8 cellular contexts compared by ENCODE assay signal in the genomic region with DNA sequence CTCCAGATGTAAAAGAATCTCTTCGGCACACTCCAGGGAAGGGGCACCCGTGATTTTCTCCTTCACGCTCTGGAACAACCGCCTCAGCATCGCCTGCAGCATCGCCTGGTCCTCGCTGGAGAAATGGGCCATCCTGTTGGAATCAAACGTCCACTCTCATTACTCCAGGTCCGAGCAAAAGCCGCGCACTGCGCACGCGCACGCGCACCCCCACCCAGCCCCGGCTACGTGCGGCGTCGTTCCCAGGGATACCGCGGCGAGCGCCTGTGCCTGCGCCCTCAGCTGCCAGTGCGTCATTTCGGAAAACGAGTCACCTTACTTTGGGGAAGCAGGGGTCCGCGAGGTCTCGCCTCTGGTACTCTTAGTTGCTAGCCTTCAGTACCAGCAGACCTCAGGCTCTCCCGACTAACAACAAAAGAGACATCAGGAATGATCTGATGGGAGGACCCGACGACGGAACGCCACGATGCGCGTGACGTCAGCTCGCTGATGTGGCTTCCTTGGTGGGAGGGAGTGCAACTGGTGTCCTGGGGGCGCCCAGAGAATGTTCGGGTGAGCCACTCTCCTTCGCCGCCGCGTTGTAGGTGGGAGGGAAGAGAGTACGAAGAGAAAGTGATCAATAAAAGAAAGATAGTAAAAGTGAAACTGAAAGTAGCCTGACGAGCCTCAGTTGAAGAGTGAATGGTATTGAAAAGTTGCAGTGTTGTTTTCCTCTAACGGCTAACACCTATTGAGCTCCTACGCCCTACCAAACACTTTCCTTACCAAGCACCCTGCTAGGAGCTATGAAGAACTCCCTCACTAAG. TPM values are rescaled to one million over a fixed set of nuclear protein-coding genes. Genes with fewer than 3 reads are reported as not detected.
A peak's percentile ranks its signal among the peaks of the same experiment; 100 is the strongest.
DNase-seq lines count a peak whose midpoint lies in the region; ATAC-seq lines count a peak whose summit lies in the region.

A gene with protein sequence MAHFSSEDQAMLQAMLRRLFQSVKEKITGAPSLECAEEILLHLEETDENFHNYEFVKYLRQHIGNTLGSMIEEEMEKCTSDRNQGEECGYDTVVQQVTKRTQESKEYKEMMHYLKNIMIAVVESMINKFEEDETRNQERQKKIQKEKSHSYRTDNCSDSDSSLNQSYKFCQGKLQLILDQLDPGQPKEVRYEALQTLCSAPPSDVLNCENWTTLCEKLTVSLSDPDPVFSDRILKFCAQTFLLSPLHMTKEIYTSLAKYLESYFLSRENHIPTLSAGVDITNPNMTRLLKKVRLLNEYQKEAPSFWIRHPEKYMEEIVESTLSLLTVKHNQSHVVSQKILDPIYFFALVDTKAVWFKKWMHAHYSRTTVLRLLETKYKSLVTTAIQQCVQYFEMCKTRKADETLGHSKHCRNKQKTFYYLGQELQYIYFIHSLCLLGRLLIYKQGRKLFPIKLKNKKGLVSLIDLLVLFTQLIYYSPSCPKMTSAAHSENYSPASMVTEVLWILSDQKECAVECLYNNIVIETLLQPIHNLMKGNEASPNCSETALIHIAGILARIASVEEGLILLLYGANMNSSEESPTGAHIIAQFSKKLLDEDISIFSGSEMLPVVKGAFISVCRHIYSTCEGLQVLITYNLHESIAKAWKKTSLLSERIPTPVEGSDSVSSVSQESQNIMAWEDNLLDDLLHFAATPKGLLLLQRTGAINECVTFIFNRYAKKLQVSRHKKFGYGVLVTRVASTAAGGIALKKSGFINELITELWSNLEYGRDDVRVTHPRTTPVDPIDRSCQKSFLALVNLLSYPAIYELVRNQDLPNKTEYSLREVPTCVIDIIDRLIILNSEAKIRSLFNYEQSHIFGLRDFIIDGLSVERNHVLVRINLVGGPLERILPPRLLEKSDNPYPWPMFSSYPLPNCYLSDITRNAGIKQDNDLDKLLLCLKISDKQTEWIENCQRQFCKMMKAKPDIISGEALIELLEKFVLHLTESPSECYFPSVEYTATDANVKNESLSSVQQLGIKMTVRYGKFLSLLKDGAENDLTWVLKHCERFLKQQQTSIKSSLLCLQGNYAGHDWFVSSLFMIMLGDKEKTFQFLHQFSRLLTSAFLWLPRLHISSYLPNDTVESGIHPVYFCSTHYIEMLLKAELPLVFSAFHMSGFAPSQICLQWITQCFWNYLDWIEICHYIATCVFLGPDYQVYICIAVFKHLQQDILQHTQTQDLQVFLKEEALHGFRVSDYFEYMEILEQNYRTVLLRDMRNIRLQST (minus strand): TSS at position 182 of the 806 bp plus-strand sequence. CDS start 50 bp downstream, at position 132.

- H4K20me1 ChIP-seq in BLaER1 treated with 17β-estradiol and CSF1 and Interleukin-3, amounts not matched to agents 10 nM and 100 nM, result no peaks in the 10 kb centered on the region

- peaks cover 4% of the 10 kb centered on the region for H3K9me3 Mint-ChIP-seq in activated CD4-positive, alpha-beta T cell treated with anti-CD3 and anti-CD28 coated beads, Interleukin-2, amount 10 ng/mL, durations not matched to agents 24 days and 14 days

- H3K4me2 ChIP-seq in BLaER1 treated with 17β-estradiol and CSF1 and Interleukin-3, amounts not matched to agents 10 nM and 100 nM, result peak within 1 kb of the TSS; percentile 72 to 87 (median 80)

- no peaks in the 10 kb centered on the region for H3K36me3 Mint-ChIP-seq in activated CD4-positive, alpha-beta T cell treated with anti-CD3 and anti-CD28 coated beads, Interleukin-2, amount 10 ng/mL, durations not matched to agents 24 days and 14 days (ENCODE audit: low read depth)

- DNase-seq in NCI-H526 (lab: John Stamatoyannopoulos, UW) (peak; percentile 77 to 90), cortex of kidney (lab: John Stamatoyannopoulos, UW) (peak; percentile 88), left colon (peak; percentile 92)
- DNase-seq in activated CD4-positive, alpha-beta T cell treated with anti-CD3 and anti-CD28 coated beads, Interleukin-2, amount 10 ng/mL, durations not matched to agents 24 days and 14 days, result peak; percentile 96
- peak; percentile 78 to 81 for DNase-seq in stimulated activated CD4-positive, alpha-beta T cell treated with anti-CD3 and anti-CD28 coated beads, Interleukin-1b, Interleukin-23, amount 100 ng/mL, for 4 hours (ENCODE audit: low read depth in 2 of 2)

- H3K4me1 Mint-ChIP-seq in activated CD4-positive, alpha-beta T cell treated with anti-CD3 and anti-CD28 coated beads, Interleukin-2, amount 10 ng/mL, durations not matched to agents 24 days and 14 days, result peaks cover 31% of the 10 kb centered on the region

- peak within 1 kb of the TSS; percentile 80 to 91 (median 84) for H3K9ac ChIP-seq in BLaER1 treated with 17β-estradiol and CSF1 and Interleukin-3, amounts not matched to agents 10 nM and 100 nM

- peak within 1 kb of the TSS; percentile 91 for H3K4me3 Mint-ChIP-seq in activated CD4-positive, alpha-beta T cell treated with anti-CD3 and anti-CD28 coated beads, Interleukin-2, amount 10 ng/mL, durations not matched to agents 24 days and 14 days

- H3K9me3 ChIP-seq in BLaER1 treated with 17β-estradiol and CSF1 and Interleukin-3, amounts not matched to agents 10 nM and 100 nM (replicated peaks in 1 of 11), result no peaks in the 10 kb centered on the region

- peak within 1 kb of the TSS; percentile 83 to 97 (median 88) for H3K27ac ChIP-seq in BLaER1 treated with 17β-estradiol and CSF1 and Interleukin-3, amounts not matched to agents 10 nM and 100 nM

- intact Hi-C loops in activated CD4-positive, alpha-beta T cell treated with anti-CD3 and anti-CD28 coated beads, Interleukin-2, amount 10 ng/mL, durations not matched to agents 24 days and 14 days (cut with micrococcal nuclease), result loop anchor here (1.0 to 10.0 kb wide), 4 partner anchors 88 to 1140 kb away; partner anchors contain the start of genes HSF2 and SERINC1
- intact Hi-C loops in left colon (cut with DNase I, micrococcal nuclease), result no loop called here

- H3K4me1 ChIP-seq in BLaER1 treated with 17β-estradiol and CSF1 and Interleukin-3, amounts not matched to agents 10 nM and 100 nM, result peaks cover 20 to 38% (median 28%) of the 10 kb centered on the region in 10 experiments

- peaks cover 3% of the 10 kb centered on the region for H3K27me3 Mint-ChIP-seq in activated CD4-positive, alpha-beta T cell treated with anti-CD3 and anti-CD28 coated beads, Interleukin-2, amount 10 ng/mL, durations not matched to agents 24 days and 14 days

- no peaks in the 10 kb centered on the region for H3K27me3 ChIP-seq in BLaER1 treated with 17β-estradiol and CSF1 and Interleukin-3, amounts not matched to agents 10 nM and 100 nM

- no peaks in the 10 kb centered on the region for H3K36me3 ChIP-seq in BLaER1 treated with 17β-estradiol and CSF1 and Interleukin-3, amounts not matched to agents 10 nM and 100 nM

- ATAC-seq in GM19328 (IDR thresholded peaks at IDR 0.05; ENCODE audit: unreplicated experiment) (peak; percentile 94), HG03469 (IDR thresholded peaks at IDR 0.05; ENCODE audit: unreplicated experiment) (peak; percentile 87), left colon (peak; percentile 99)

- H3K27ac Mint-ChIP-seq in activated CD4-positive, alpha-beta T cell treated with anti-CD3 and anti-CD28 coated beads, Interleukin-2, amount 10 ng/mL, durations not matched to agents 24 days and 14 days, result peak within 1 kb of the TSS; percentile 98

- peak within 1 kb of the TSS; percentile 70 to 85 (median 75) for H3K4me3 ChIP-seq in BLaER1 treated with 17β-estradiol and CSF1 and Interleukin-3, amounts not matched to agents 10 nM and 100 nM

RNA-seq across cellular contexts. Expression of the gene that starts here (rescaled TPM):
- total RNA-seq in activated CD4-positive, alpha-beta T cell treated with anti-CD3 and anti-CD28 coated beads, Interleukin-2, amount 10 ng/mL, durations not matched to agents 24 days and 14 days, result 7.6 and 8.1 TPM in 2 replicates
- 1 to 10 TPM; 7.8 to 9.0 TPM for total RNA-seq in left colon

Comparison
In these comparisons a context has a peak if more than half of its experiments do, and no peak if none do; other contexts are left out.
1. Peak in every context shown above with its lines: DNase-seq, ATAC-seq, H3K4me3 ChIP-seq and H3K27ac ChIP-seq.